ENCODE assay signal across 9 cellular contexts in the genomic region with DNA sequence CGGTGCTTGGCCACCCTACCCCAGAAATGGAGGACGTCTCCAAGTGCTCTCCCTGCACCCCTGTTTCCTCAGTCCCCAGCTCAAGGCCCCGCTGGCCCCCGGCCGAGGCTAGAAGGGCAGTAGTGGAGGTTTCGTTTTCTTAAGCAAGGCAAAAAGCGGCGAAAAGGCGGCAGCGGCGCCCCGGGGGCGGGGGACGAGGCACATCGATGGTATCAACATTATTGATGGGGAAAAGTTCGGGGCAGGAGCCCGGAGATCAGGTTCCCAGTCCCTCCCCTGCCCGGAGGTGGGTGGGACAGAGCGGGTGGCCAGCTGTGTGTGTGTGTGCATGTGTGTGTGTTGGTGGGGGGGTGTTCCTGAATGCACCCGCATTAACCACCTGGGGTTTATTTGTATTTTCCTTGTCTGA. TPM values are rescaled to one million over a fixed set of nuclear protein-coding genes. Genes with fewer than 3 reads are reported as not detected.
DNase-seq lines count a peak whose midpoint lies in the region; ATAC-seq and TF ChIP-seq lines count a peak whose summit lies in the region.
"Had no signal": no experiment of that assay in that cellular context is flagged by ENCODE, and none has a peak within 500 bp of the region (broad histone marks: within the 10 kb centered on the region; RNA-seq: fewer than 3 reads in every experiment).

No MANE protein-coding gene starts in this region.

- peak overlapping the region; percentile 91 for H3K27ac Mint-ChIP-seq in WTC11

- TF ChIP-seq CTCF in WTC11 (IDR thresholded peaks at IDR 0.05) = no peak

- CTCF ChIA-PET in WTC11 (lab: Charles Lee) = interaction anchor here (3.4 kb wide), 1 partner anchor 20 kb away, joined by 9 read pairs; no protein-coding TSS in a partner anchor

- DNase-seq in ELF-1 (ENCODE audit: low read depth, low spot score) = peak; percentile 76
- DNase-seq in WTC11 (ENCODE audit: low spot score) = peak; percentile 53
- DNase-seq in skeletal muscle cell (ENCODE audit: low read depth) = no peak
- DNase-seq in stimulated activated CD4-positive, alpha-beta T cell treated with anti-CD3 and anti-CD28 coated beads, Interleukin-2, amount 100 ng/mL, for 48 hours = no peak
- DNase-seq in epidermal melanocyte (ENCODE audit: insufficient read length, low spot score) = no peak
- no peak for DNase-seq in cerebellar nuclear complex (lab: John Stamatoyannopoulos, UW)
- no peak for DNase-seq in NCI-H345 treated with DMSO at 0.1 percent for 48 hours (lab: John Stamatoyannopoulos, UW; ENCODE audit: unreplicated experiment)
- DNase-seq: NCI-H526 had no signal

- H3K4me3 Mint-ChIP-seq in WTC11 = peak overlapping the region; percentile 91

- POLR2A ChIA-PET in WTC11 (lab: Charles Lee) = interaction anchor here (0.6 to 1.2 kb wide), 2 partner anchors 26 to 322 kb away, joined by 4 to 5 read pairs; no protein-coding TSS in a partner anchor

- H3K9me3 ChIP-seq in iPS-18c (ENCODE audit: control insufficient read depth, insufficient read depth, low read length) = peaks cover 6% of the 10 kb centered on the region

- peaks cover 32% of the 10 kb centered on the region for H3K27me3 Mint-ChIP-seq in WTC11 (ENCODE audit: low read depth)

- no peaks in the 10 kb centered on the region for H3K36me3 Mint-ChIP-seq in WTC11

- H3K9me3 Mint-ChIP-seq in WTC11 = peaks cover under 1% of the 10 kb centered on the region; the same call in 1 of the 2 replicates

- ATAC-seq in WTC11 = no peak

- H3K4me3 ChIP-seq in iPS-18c (ENCODE audit: insufficient read depth, low read depth, low read length) (peak overlapping the region; percentile 92), skeletal muscle cell (ENCODE audit: low read depth, low read length) (peak overlapping the region; percentile 48)

- H3K4me1 Mint-ChIP-seq in WTC11 = peaks cover 46% of the 10 kb centered on the region

TF ChIP-seq in WTC11, 78 proteins besides CTCF, POLR2A, EP300 and RAD21:
- TF ChIP-seq USF1 (CRISPR knock-in tag; IDR thresholded peaks at IDR 0.05) = no peak
- 0 out of 2 replicates have a peak, but pooled peaks have one; percentile 16 for TF ChIP-seq MAX (CRISPR knock-in tag; IDR thresholded peaks at IDR 0.05)

RNA-seq across cellular contexts. Expression of gene SALL1, which starts 4.1 kb away (rescaled TPM):
- 63.9 to 67.0 TPM (median 65.0 TPM) in 3 replicates for total RNA-seq in WTC11 (2021)

Comparison
In these comparisons a context has a peak if more than half of its experiments do, and no peak if none do; other contexts are left out.
1. DNase-seq: peak in ELF-1 (single experiment) and WTC11 (single experiment); none in skeletal muscle cell (single experiment), stimulated activated CD4-positive, alpha-beta T cell treated with anti-CD3 and anti-CD28 coated beads, Interleukin-2, amount 100 ng/mL, for 48 hours (0 of 2), epidermal melanocyte (single experiment), cerebellar nuclear complex (0 of 2) and NCI-H345 treated with DMSO at 0.1 percent for 48 hours (single experiment).